ENCODE assay signal across 12 cellular contexts in genomic region chr16:57809276-57809793, GRCh38. TPM values are rescaled to one million over a fixed set of nuclear protein-coding genes. Genes with fewer than 3 reads are reported as not detected.
A peak's percentile ranks its signal among the peaks of the same experiment; 100 is the strongest.
DNase-seq lines count a peak whose midpoint lies in the region; ATAC-seq, FAIRE-seq and TF ChIP-seq lines count a peak whose summit lies in the region.
"Had no signal": no experiment of that assay in that cellular context is flagged by ENCODE, and none has a peak within 500 bp of the region (broad histone marks: within the 10 kb centered on the region; RNA-seq: fewer than 3 reads in every experiment).

No MANE protein-coding gene starts in this region.

- H3K4me2 ChIP-seq in GM23338, result no peak overlapping the region

- in situ Hi-C loops in brain microvascular endothelial cell (cut with HindIII; ENCODE audit: low pct_ligation_motif_present, low sequenced_read_pairs), result no loop called here

- ATAC-seq in pancreas (no peak), GM23338 (no peak)

- no peaks in the 10 kb centered on the region for H3K79me2 ChIP-seq in GM23338 (replicated peaks; ENCODE audit: insufficient read depth)

- 89 to 93% methylated on average over 5 to 6 of the region's 6 CpGs for WGBS in endodermal cell (ENCODE audit: insufficient coverage in 1 of 2, insufficient read length in 1 of 2), 2 experiments
- 86% methylated on average over 6 of the region's 6 CpGs for WGBS in pancreas, 2 donors

- H3K9ac ChIP-seq in endodermal cell (ENCODE audit: extremely low read depth, low read length, poor library complexity, severe bottlenecking), result no peak overlapping the region

- peak overlapping the region in 2 of 8 donors; percentile 32 to 62 for H3K4me3 Mint-ChIP-seq in CD4-positive, alpha-beta memory T cell
- H3K4me3 Mint-ChIP-seq in endodermal cell, result no peak overlapping the region
- no peak overlapping the region for H3K4me3 Mint-ChIP-seq in GM23338
- H3K4me3 Mint-ChIP-seq: memory B cell had no signal

- H3K36me3 ChIP-seq in CD4-positive, alpha-beta memory T cell (ENCODE audit: insufficient read depth, low read length), result no peaks in the 10 kb centered on the region
- H3K36me3 ChIP-seq in KOPT-K1 (ENCODE audit: insufficient read depth, low read length), result no peaks in the 10 kb centered on the region
- H3K36me3 ChIP-seq in endodermal cell (ENCODE audit: control insufficient read depth, insufficient read depth, low read length), result no peaks in the 10 kb centered on the region
- no peaks in the 10 kb centered on the region for H3K36me3 ChIP-seq in pancreas
- H3K36me3 ChIP-seq in GM23338 (ENCODE audit: insufficient read depth), result no peaks in the 10 kb centered on the region
- no peaks in the 10 kb centered on the region for H3K36me3 ChIP-seq in brain microvascular endothelial cell (replicated peaks)

- H3K9me3 ChIP-seq in CD4-positive, alpha-beta memory T cell (ENCODE audit: control insufficient read depth in 1 of 2, low read length in 2 of 2), result no peaks in the 10 kb centered on the region
- H3K9me3 ChIP-seq in KOPT-K1 (ENCODE audit: insufficient read depth, low read length, poor library complexity, severe bottlenecking) (no peaks in the 10 kb centered on the region), endodermal cell (ENCODE audit: control insufficient read depth, low read length) (no peaks in the 10 kb centered on the region), pancreas (no peaks in the 10 kb centered on the region)

- no peak overlapping the region for H3K27ac Mint-ChIP-seq in CD4-positive, alpha-beta memory T cell
- H3K27ac Mint-ChIP-seq in endodermal cell, result peak overlapping the region; percentile 94
- no peak overlapping the region for H3K27ac Mint-ChIP-seq in GM23338
- H3K27ac Mint-ChIP-seq: memory B cell had no signal

- H3K4me1 ChIP-seq in CD4-positive, alpha-beta memory T cell (ENCODE audit: insufficient read depth, low read length), result peaks cover 34% of the 10 kb centered on the region
- H3K4me1 ChIP-seq in endodermal cell (ENCODE audit: control insufficient read depth, insufficient read depth, low read length) (peaks cover 13% of the 10 kb centered on the region), pancreas (peaks cover 18 to 49% (median 30%) of the 10 kb centered on the region in 3 donors), GM23338 (ENCODE audit: insufficient read depth) (peaks cover 19% of the 10 kb centered on the region)

- CTCF ChIA-PET in CD4-positive, alpha-beta memory T cell (lab: Charles Lee; ENCODE audit: partially characterized antibody), result interaction anchor here (1.6 kb wide), 2 partner anchors 10 to 15 kb away, joined by 5 to 8 read pairs; no protein-coding TSS in a partner anchor

- H3K9me2 ChIP-seq in GM23338 (ENCODE audit: insufficient read depth), result no peaks in the 10 kb centered on the region

- peaks cover 2 to 7% of the 10 kb centered on the region in 2 donors for H3K27me3 Mint-ChIP-seq in CD4-positive, alpha-beta memory T cell
- no peaks in the 10 kb centered on the region for H3K27me3 Mint-ChIP-seq in endodermal cell (ENCODE audit: insufficient read depth)
- H3K27me3 Mint-ChIP-seq in GM23338 (ENCODE audit: insufficient read depth, low read depth, poor library complexity), result peaks cover 21% of the 10 kb centered on the region

- no peak overlapping the region for H2AFZ ChIP-seq in GM23338

- no peaks in the 10 kb centered on the region for H3K27me3 ChIP-seq in CD4-positive, alpha-beta memory T cell (ENCODE audit: insufficient read depth, low read length)
- H3K27me3 ChIP-seq in endodermal cell (ENCODE audit: control insufficient read depth, insufficient read depth, low read length, poor library complexity, severe bottlenecking) (no peaks in the 10 kb centered on the region), pancreas (no peaks in the 10 kb centered on the region), GM23338 (ENCODE audit: insufficient read depth) (no peaks in the 10 kb centered on the region), brain microvascular endothelial cell (replicated peaks) (no peaks in the 10 kb centered on the region)

- intact Hi-C loops in CD4-positive, alpha-beta memory T cell (cut with micrococcal nuclease), result no loop called here
- intact Hi-C loops in pancreas (cut with DNase I), result no loop called here

- H3K4me3 ChIP-seq in CD4-positive, alpha-beta memory T cell (ENCODE audit: low read length in 2 of 2), result no peak overlapping the region
- H3K4me3 ChIP-seq in endodermal cell (ENCODE audit: low read length) (no peak overlapping the region), pancreas (no peak overlapping the region), GM23338 (no peak overlapping the region), brain microvascular endothelial cell (ENCODE audit: low read depth, low read length) (no peak overlapping the region)

- no peaks in the 10 kb centered on the region; the same call in 1 of the 2 replicates for H3F3A ChIP-seq in GM23338 (replicated peaks; ENCODE audit: low read depth)

- no peaks in the 10 kb centered on the region for H3K36me3 Mint-ChIP-seq in CD4-positive, alpha-beta memory T cell
- H3K36me3 Mint-ChIP-seq in endodermal cell (ENCODE audit: low read depth), result no peaks in the 10 kb centered on the region
- H3K36me3 Mint-ChIP-seq in GM23338 (ENCODE audit: low read depth), result no peaks in the 10 kb centered on the region
- H3K36me3 Mint-ChIP-seq: memory B cell had no signal

- H3K9me3 Mint-ChIP-seq in CD4-positive, alpha-beta memory T cell, result no peaks in the 10 kb centered on the region
- H3K9me3 Mint-ChIP-seq in endodermal cell (no peaks in the 10 kb centered on the region), GM23338 (no peaks in the 10 kb centered on the region)
- H3K9me3 Mint-ChIP-seq: memory B cell had no signal

- TF ChIP-seq CTCF in endodermal cell (conservative IDR thresholded peaks at IDR 0.05), result no peak
- TF ChIP-seq CTCF in pancreas (IDR thresholded peaks at IDR 0.05), result no peak
- TF ChIP-seq CTCF in GM23338 (conservative IDR thresholded peaks at IDR 0.05; ENCODE audit: low read depth in 2 of 2), result no peak
- TF ChIP-seq CTCF in brain microvascular endothelial cell (IDR thresholded peaks at IDR 0.05; ENCODE audit: low read depth, low read length, missing control alignments), result no peak

- FAIRE-seq in pancreas (lab: Jason Lieb, UNC), result no peak
- FAIRE-seq: TTC549 had no signal

- no peak for DNase-seq in CD4-positive, alpha-beta memory T cell
- DNase-seq in endodermal cell (no peak), pancreas (peak in 1 of 6 donors; percentile 3), GM23338 (ENCODE audit: low spot score) (no peak), T1000 (lab: John Stamatoyannopoulos, UW) (no peak), brain microvascular endothelial cell (no peak)
- DNase-seq in activated CD4-positive, CD25-positive, alpha-beta regulatory T cell (lab: John Stamatoyannopoulos, UW), result no peak
- DNase-seq: stimulated activated CD4-positive, alpha-beta T cell treated with anti-CD3 and anti-CD28 coated beads, Interleukin-12 subunit alpha, Interleukin-12 subunit beta, amount 100 ng/mL, for 4 hours; substantia nigra had no signal

- peak overlapping the region; percentile 23 for H3K27ac ChIP-seq in CD4-positive, alpha-beta memory T cell (ENCODE audit: low read depth, low read length)
- H3K27ac ChIP-seq in KOPT-K1 (ENCODE audit: low read depth, low read length, poor library complexity, severe bottlenecking), result peak overlapping the region; percentile 61
- no peak overlapping the region for H3K27ac ChIP-seq in endodermal cell (ENCODE audit: low read depth, low read length)
- H3K27ac ChIP-seq in pancreas, result peak overlapping the region; percentile 57 to 91 (median 74)
- no peak overlapping the region for H3K27ac ChIP-seq in GM23338 (ENCODE audit: low read depth)
- H3K27ac ChIP-seq in brain microvascular endothelial cell, result no peak overlapping the region

- H3K4me1 Mint-ChIP-seq in CD4-positive, alpha-beta memory T cell, result peaks cover 16 to 46% (median 24%) of the 10 kb centered on the region in 4 donors
- H3K4me1 Mint-ChIP-seq in endodermal cell, result peaks cover 32% of the 10 kb centered on the region
- H3K4me1 Mint-ChIP-seq in GM23338, result peaks cover 41% of the 10 kb centered on the region

- no peaks in the 10 kb centered on the region for H4K20me1 ChIP-seq in GM23338 (replicated peaks; ENCODE audit: insufficient read depth)

- POLR2A ChIA-PET in CD4-positive, alpha-beta memory T cell (lab: Charles Lee; ENCODE audit: partially characterized antibody), result interaction anchor here (1.1 to 1.7 kb wide), 8 partner anchors 7 to 878 kb away, joined by 3 to 15 read pairs (median 5); partner anchors contain the start of genes HERPUD1, KATNB1, KIFC3 and USB1

TF ChIP-seq in GM23338, 12 proteins besides CTCF, POLR2A, EP300 and RAD21 (continues in another document):
- TF ChIP-seq EZH2phosphoT487 (IDR thresholded peaks at IDR 0.05; ENCODE audit: unreplicated experiment), result no peak
- TF ChIP-seq NANOG (IDR thresholded peaks at IDR 0.05; ENCODE audit: borderline replicate concordance), result no peak
- TF ChIP-seq CREB1 (CRISPR knock-in tag; IDR thresholded peaks at IDR 0.05; ENCODE audit: low read depth), result no peak
- TF ChIP-seq ZNF114 (CRISPR knock-in tag; IDR thresholded peaks at IDR 0.05), result no peak
- no peak for TF ChIP-seq POLR2AphosphoS5 (IDR thresholded peaks at IDR 0.05; ENCODE audit: low read depth)

RNA-seq across cellular contexts. Expression of gene KIFC3, which starts 7.0 kb away (rescaled TPM):
- total RNA-seq in CD4-positive, alpha-beta memory T cell, result 1 to 10 TPM; 1.6 to 1.9 TPM
- polyA plus RNA-seq in CD4-positive, alpha-beta memory T cell, result not detected
- 10 to 100 TPM; 39.2 to 39.3 TPM for total RNA-seq in endodermal cell
- polyA plus RNA-seq in endodermal cell (2013, experiment 1 of 2), result 18.0 TPM
- 22.9 TPM for polyA plus RNA-seq in endodermal cell (2013, experiment 2 of 2)
- 10 to 100 TPM; 33.8 to 71.0 (median 60.5) TPM for total RNA-seq in pancreas
- polyA plus RNA-seq in pancreas, result 100 to 1,000 TPM; 277 to 284 TPM
- 11.5 and 12.5 TPM in 2 replicates for total RNA-seq in GM23338 (2014; rRNA removed; shearing (Covaris generic))
- polyA plus RNA-seq in GM23338 (2016; fragmentation: Nextera tagmentation; extraction: Ambion mirVana), result 4.4 and 6.6 TPM in 2 replicates

Comparison
In these comparisons a context has a peak if more than half of its experiments do, and no peak if none do; other contexts are left out.
1. H3K27ac ChIP-seq: peak in CD4-positive, alpha-beta memory T cell (single experiment), KOPT-K1 (single experiment) and pancreas (4 of 4); none in endodermal cell (single experiment), GM23338 (single experiment) and brain microvascular endothelial cell (single experiment).